In genomic region chr2:147170932-147171331, GRCh38 we compare ENCODE assay signal across 29 cellular contexts.
"Had no signal": no experiment of that assay in that cellular context is flagged by ENCODE, and none has a peak within 500 bp of the region (broad histone marks: within the 10 kb centered on the region; RNA-seq: fewer than 3 reads in every experiment).

No MANE protein-coding gene starts in this region.

- ATAC-seq: stimulated activated effector memory CD8-positive, alpha-beta T cell treated with anti-CD3 and anti-CD28 coated beads, Interleukin-12 subunit alpha, Interleukin-12 subunit beta, amount 100 ng/mL, for 72 hours; stimulated activated memory B cell treated with anti-CD40 and anti-IgM and Interleukin-4, amounts not matched to agents 10 μg/mL and 1 μg/mL and 100 μg/mL, for 72 hours; stimulated activated naive B cell treated with anti-CD40 and anti-IgM and Interleukin-4, amounts not matched to agents 10 μg/mL and 1 μg/mL and 100 μg/mL, for 72 hours; stimulated activated naive CD8-positive, alpha-beta T cell treated with anti-CD3 and anti-CD28 coated beads, Interleukin-15, amount 100 ng/mL, for 72 hours; stimulated activated naive CD8-positive, alpha-beta T cell treated with anti-CD3 and anti-CD28 coated beads, Interleukin-15, Interleukin-2, amounts not matched to agents 100 U/mL and 50 U/mL, for 24 hours; upper lobe of right lung had no signal

- H3K27me3 Mint-ChIP-seq: stimulated activated naive B cell treated with anti-CD40 and anti-IgM and Interleukin-4, amounts not matched to agents 10 μg/mL and 1 μg/mL and 100 μg/mL, for 72 hours; stimulated activated naive CD8-positive, alpha-beta T cell treated with anti-CD3 and anti-CD28 coated beads, Interleukin-15, amount 100 ng/mL, for 72 hours; stimulated activated naive CD8-positive, alpha-beta T cell treated with anti-CD3 and anti-CD28 coated beads, Interleukin-15, Interleukin-2, amounts not matched to agents 100 ng/mL and 50 ng/mL, for 24 hours had no signal

- H3K27me3 ChIP-seq: stomach, suprapubic skin, testis, thyroid gland, tibial artery, tibial nerve, transverse colon, upper lobe of left lung, upper lobe of right lung, uterus, vagina had no signal

- FAIRE-seq: urothelium cell line had no signal

- H3K4me1 Mint-ChIP-seq: stimulated activated effector memory CD8-positive, alpha-beta T cell treated with anti-CD3 and anti-CD28 coated beads, Interleukin-12 subunit alpha, Interleukin-12 subunit beta, amount 100 ng/mL, for 72 hours; stimulated activated memory B cell treated with anti-CD40 and anti-IgM and Interleukin-4, amounts not matched to agents 10 μg/mL and 1 μg/mL and 100 μg/mL, for 72 hours; stimulated activated naive B cell treated with anti-CD40 and anti-IgM and Interleukin-4, amounts not matched to agents 10 μg/mL and 1 μg/mL and 100 μg/mL, for 72 hours; stimulated activated naive CD8-positive, alpha-beta T cell treated with anti-CD3 and anti-CD28 coated beads, Interleukin-15, amount 100 ng/mL, for 72 hours had no signal

- H3K36me3 Mint-ChIP-seq: stimulated activated effector memory CD8-positive, alpha-beta T cell treated with anti-CD3 and anti-CD28 coated beads, Interleukin-12 subunit alpha, Interleukin-12 subunit beta, amount 100 ng/mL, for 72 hours; stimulated activated memory B cell treated with anti-CD40 and anti-IgM and Interleukin-4, amounts not matched to agents 10 μg/mL and 1 μg/mL and 100 μg/mL, for 72 hours; stimulated activated naive B cell treated with anti-CD40 and anti-IgM and Interleukin-4, amounts not matched to agents 10 μg/mL and 1 μg/mL and 100 μg/mL, for 72 hours; type B pancreatic cell had no signal

- H3K9me3 ChIP-seq: stomach, suprapubic skin, testis, thoracic aorta, thyroid gland, tibial artery, tibial nerve, transverse colon, upper lobe of left lung, upper lobe of right lung, uterus, vagina had no signal

- H3K4me3 ChIP-seq: stomach, suprapubic skin, testis, thoracic aorta, thyroid gland, tibial artery, tibial nerve, transverse colon, upper lobe of left lung, upper lobe of right lung, uterus, vagina had no signal

- H3K9me3 Mint-ChIP-seq: stimulated activated naive CD8-positive, alpha-beta T cell treated with anti-CD3 and anti-CD28 coated beads, Interleukin-15, Interleukin-2, amounts not matched to agents 100 ng/mL and 50 ng/mL, for 24 hours; type B pancreatic cell had no signal

- H3K4me3 Mint-ChIP-seq: stimulated activated effector memory CD8-positive, alpha-beta T cell treated with anti-CD3 and anti-CD28 coated beads, Interleukin-12 subunit alpha, Interleukin-12 subunit beta, amount 100 ng/mL, for 72 hours; stimulated activated memory B cell treated with anti-CD40 and anti-IgM and Interleukin-4, amounts not matched to agents 10 μg/mL and 1 μg/mL and 100 μg/mL, for 72 hours; stimulated activated naive B cell treated with anti-CD40 and anti-IgM and Interleukin-4, amounts not matched to agents 10 μg/mL and 1 μg/mL and 100 μg/mL, for 72 hours; stimulated activated naive CD8-positive, alpha-beta T cell treated with anti-CD3 and anti-CD28 coated beads, Interleukin-15, amount 100 ng/mL, for 72 hours; stimulated activated naive CD8-positive, alpha-beta T cell treated with anti-CD3 and anti-CD28 coated beads, Interleukin-15, Interleukin-2, amounts not matched to agents 100 ng/mL and 50 ng/mL, for 24 hours; type B pancreatic cell had no signal

- H3K36me3 ChIP-seq: stomach, suprapubic skin, thoracic aorta, thyroid gland, tibial artery, tibial nerve, transverse colon, upper lobe of left lung, upper lobe of right lung, uterus, vagina had no signal

- DNase-seq: stimulated activated CD4-positive, alpha-beta T cell treated with anti-CD3 and anti-CD28 coated beads, Interleukin-2, amount 100 ng/mL, for 48 hours; stimulated activated CD4-positive, alpha-beta T cell treated with anti-CD3 and anti-CD28 coated beads, Interleukin-4, amount 100 ng/mL, for 1 hour; stimulated activated CD4-positive, alpha-beta T cell treated with anti-CD3 and anti-CD28 coated beads, Interleukin-4, amount 100 ng/mL, for 24 hours; stimulated activated CD4-positive, alpha-beta T cell treated with anti-CD3 and anti-CD28 coated beads, Interleukin-4, amount 100 ng/mL, for 4 hours; stimulated activated CD8-positive, alpha-beta memory T cell treated with anti-CD3 and anti-CD28 coated beads, Interleukin-4, amount 100 ng/mL, for 48 hours; stimulated activated naive B cell treated with anti-CD40 and anti-IgM and Interleukin-4, amounts not matched to agents 10 μg/mL and 1 μg/mL and 100 μg/mL, for 72 hours; stimulated activated naive CD4-positive, alpha-beta T cell; stimulated activated naive CD4-positive, alpha-beta T cell treated with Interleukin-2 at 50 U/mL for 16 hours; stimulated activated naive CD8-positive, alpha-beta T cell treated with anti-CD3 and anti-CD28 coated beads, Interleukin-15, amount 100 ng/mL, for 72 hours; stimulated activated naive CD8-positive, alpha-beta T cell treated with anti-CD3 and anti-CD28 coated beads, Interleukin-15, Interleukin-2, amounts not matched to agents 100 U/mL and 50 U/mL, for 24 hours; stomach; substantia nigra; testis; thyroid gland; tibial artery; transverse colon; trophoblast cell; upper lobe of left lung; upper lobe of right lung; uterus had no signal

- H3K27ac ChIP-seq: stomach, suprapubic skin, testis, thoracic aorta, thyroid gland, tibial artery, tibial nerve, transverse colon, upper lobe of left lung, upper lobe of right lung, uterus, vagina had no signal

- H3K4me1 ChIP-seq: stomach, testis, thyroid gland, tibial artery, transverse colon, upper lobe of left lung, upper lobe of right lung, uterus, vagina had no signal

- H3K27ac Mint-ChIP-seq: stimulated activated effector memory CD8-positive, alpha-beta T cell treated with anti-CD3 and anti-CD28 coated beads, Interleukin-12 subunit alpha, Interleukin-12 subunit beta, amount 100 ng/mL, for 72 hours; stimulated activated memory B cell treated with anti-CD40 and anti-IgM and Interleukin-4, amounts not matched to agents 10 μg/mL and 1 μg/mL and 100 μg/mL, for 72 hours; stimulated activated naive B cell treated with anti-CD40 and anti-IgM and Interleukin-4, amounts not matched to agents 10 μg/mL and 1 μg/mL and 100 μg/mL, for 72 hours; stimulated activated naive CD8-positive, alpha-beta T cell treated with anti-CD3 and anti-CD28 coated beads, Interleukin-15, amount 100 ng/mL, for 72 hours; stimulated activated naive CD8-positive, alpha-beta T cell treated with anti-CD3 and anti-CD28 coated beads, Interleukin-15, Interleukin-2, amounts not matched to agents 100 ng/mL and 50 ng/mL, for 24 hours; type B pancreatic cell had no signal
